Comparison of ENCODE assay signal across 8 cellular contexts in genomic region chr19:49149652-49150105, GRCh38. TPM values are rescaled to one million over a fixed set of nuclear protein-coding genes. Genes with fewer than 3 reads are reported as not detected.
A peak's percentile ranks its signal among the peaks of the same experiment; 100 is the strongest.
DNase-seq lines count a peak whose midpoint lies in the region; ATAC-seq, FAIRE-seq and TF ChIP-seq lines count a peak whose summit lies in the region.

No MANE protein-coding gene starts in this region.

- peaks cover 43% of the 10 kb centered on the region for H3K4me1 ChIP-seq in CD8-positive, alpha-beta memory T cell (ENCODE audit: insufficient read depth, low read length)
- H3K4me1 ChIP-seq in NT2/D1 (ENCODE audit: insufficient read depth, insufficient read length) (peaks cover 13% of the 10 kb centered on the region), iPS-18a (ENCODE audit: control insufficient read depth, low read depth, low read length) (peaks cover 6% of the 10 kb centered on the region)

- ATAC-seq in GM18907 (IDR thresholded peaks at IDR 0.05; ENCODE audit: unreplicated experiment) = no peak

- CTCF ChIA-PET in CD8-positive, alpha-beta memory T cell (lab: Charles Lee) = interaction anchor here (1.3 to 3.0 kb wide), 4 partner anchors 22 to 156 kb away, joined by 3 to 9 read pairs (median 5); partner anchors contain the start of genes GYS1, LIN7B and RUVBL2

- H3K4me1 Mint-ChIP-seq in CD8-positive, alpha-beta memory T cell = peaks cover 30 to 39% (median 31%) of the 10 kb centered on the region in 3 donors

- peak overlapping the region; percentile 67 to 92 (median 80) for H3K4me3 Mint-ChIP-seq in CD8-positive, alpha-beta memory T cell

- H3K27me3 ChIP-seq in CD8-positive, alpha-beta memory T cell (ENCODE audit: insufficient read depth, low read length, poor library complexity, severe bottlenecking) = peaks cover 46% of the 10 kb centered on the region
- H3K27me3 ChIP-seq in NT2/D1 (ENCODE audit: insufficient read depth, insufficient read length) (peaks cover 19% of the 10 kb centered on the region), iPS-18a (ENCODE audit: control insufficient read depth, insufficient read depth, low read length) (peaks cover 15% of the 10 kb centered on the region)

- H3K4me3 ChIP-seq in CD8-positive, alpha-beta memory T cell (ENCODE audit: low read length) = peak overlapping the region; percentile 50
- peak overlapping the region; percentile 78 for H3K4me3 ChIP-seq in NT2/D1 (ENCODE audit: insufficient read length, low read depth)
- H3K4me3 ChIP-seq in iPS-18a (ENCODE audit: low read length) = peak overlapping the region; percentile 97

- H3K27me3 Mint-ChIP-seq in CD8-positive, alpha-beta memory T cell = peaks cover 50 to 79% of the 10 kb centered on the region in 2 donors

- no peak for FAIRE-seq in GM12891 (lab: Jason Lieb, UNC)

- POLR2A ChIA-PET in CD8-positive, alpha-beta memory T cell (lab: Charles Lee) = no interaction called here

- no peaks in the 10 kb centered on the region for H3K36me3 ChIP-seq in CD8-positive, alpha-beta memory T cell (ENCODE audit: insufficient read depth, low read length)
- no peaks in the 10 kb centered on the region for H3K36me3 ChIP-seq in NT2/D1 (ENCODE audit: insufficient read depth, insufficient read length, low read length)
- no peaks in the 10 kb centered on the region for H3K36me3 ChIP-seq in iPS-18a (ENCODE audit: control insufficient read depth, low read depth, low read length)

- DNase-seq in CD8-positive, alpha-beta memory T cell = no peak
- DNase-seq in HS-5 (ENCODE audit: low read depth) (peak; percentile 61), NT2/D1 (ENCODE audit: low read depth, low spot score) (peak; percentile 70), brain pericyte (ENCODE audit: low read depth, low spot score) (peak; percentile 67), renal cortical epithelial cell (ENCODE audit: low read depth) (peak; percentile 45), GM12891 (ENCODE audit: insufficient read length, low spot score) (no peak)

- peaks cover 0 to 2% (median 0%) of the 10 kb centered on the region in 5 donors for H3K9me3 Mint-ChIP-seq in CD8-positive, alpha-beta memory T cell

- no peaks in the 10 kb centered on the region for H3K9me3 ChIP-seq in CD8-positive, alpha-beta memory T cell (ENCODE audit: low read length)
- H3K9me3 ChIP-seq in NT2/D1 (ENCODE audit: insufficient read depth, low read length) = no peaks in the 10 kb centered on the region
- H3K9me3 ChIP-seq in iPS-18a (ENCODE audit: control insufficient read depth, low read depth, low read length) = no peaks in the 10 kb centered on the region

- H3K9ac ChIP-seq in NT2/D1 (ENCODE audit: insufficient read length, low read depth) (peak overlapping the region; percentile 90), iPS-18a (ENCODE audit: low read length) (peak overlapping the region; percentile 82)

- peak overlapping the region in 1 of 8 donors; percentile 10 for H3K27ac Mint-ChIP-seq in CD8-positive, alpha-beta memory T cell

- no peak for TF ChIP-seq POLR2A in GM12891 (IDR thresholded peaks at IDR 0.05; ENCODE audit: low read depth, low read length)

- no peaks in the 10 kb centered on the region for H3K36me3 Mint-ChIP-seq in CD8-positive, alpha-beta memory T cell

- peak overlapping the region; percentile 19 for H3K27ac ChIP-seq in CD8-positive, alpha-beta memory T cell (ENCODE audit: low read depth, low read length)
- peak overlapping the region; percentile 17 for H3K27ac ChIP-seq in iPS-18a (ENCODE audit: low read length)

TF ChIP-seq in GM12891, 5 proteins besides CTCF, POLR2A, EP300 and RAD21:
- no peak for TF ChIP-seq SPI1 (IDR thresholded peaks at IDR 0.05; ENCODE audit: low read depth, low read length)
- no peak for TF ChIP-seq PAX5 (IDR thresholded peaks at IDR 0.05; ENCODE audit: insufficient read depth, low read length, severe bottlenecking)
- TF ChIP-seq POLR2AphosphoS5 (IDR thresholded peaks at IDR 0.05; ENCODE audit: low read depth, low read length) = no peak
- no peak for TF ChIP-seq TAF1 (IDR thresholded peaks at IDR 0.05; ENCODE audit: low read depth, low read length)

RNA-seq across cellular contexts. Expression of gene HRC, which starts 5.5 kb away (rescaled TPM):
- total RNA-seq in CD8-positive, alpha-beta memory T cell = not detected
- polyA plus RNA-seq in CD8-positive, alpha-beta memory T cell = not detected
- not detected in 2 replicates for total RNA-seq in renal cortical epithelial cell
- polyA plus RNA-seq in GM12891 (2012; ENCODE audit: low read depth, missing spikeins) = not detected

RNA-seq across cellular contexts. Expression of gene TRPM4, which starts 7.9 kb away (rescaled TPM):
- not detected for total RNA-seq in CD8-positive, alpha-beta memory T cell
- polyA plus RNA-seq in CD8-positive, alpha-beta memory T cell = not detected
- total RNA-seq in renal cortical epithelial cell = 15.3 and 30.4 TPM in 2 replicates
- polyA plus RNA-seq in GM12891 (2012; ENCODE audit: low read depth, missing spikeins) = not detected

RNA-seq across cellular contexts. Expression of gene PPFIA3, which starts 30.3 kb away (rescaled TPM):
- 1 to 10 TPM; 3.2 to 3.3 TPM for total RNA-seq in CD8-positive, alpha-beta memory T cell
- 0.56 TPM for polyA plus RNA-seq in CD8-positive, alpha-beta memory T cell
- 2.6 and 3.6 TPM in 2 replicates for total RNA-seq in renal cortical epithelial cell
- 0.27 TPM for polyA plus RNA-seq in GM12891 (2012; ENCODE audit: low read depth, missing spikeins)

RNA-seq across cellular contexts. Expression of gene C19orf73, which starts 30.7 kb away (rescaled TPM):
- 1 to 10 TPM; 1.4 to 2.5 TPM for total RNA-seq in CD8-positive, alpha-beta memory T cell
- polyA plus RNA-seq in CD8-positive, alpha-beta memory T cell = 3.1 TPM
- total RNA-seq in renal cortical epithelial cell = 0.45 TPM in 1 of 2 replicates, not detected in the other
- 0.67 TPM for polyA plus RNA-seq in GM12891 (2012; ENCODE audit: low read depth, missing spikeins)

RNA-seq across cellular contexts. Expression of gene LIN7B, which starts 35.5 kb away (rescaled TPM):
- 1 to 10 TPM; 4.0 to 5.1 TPM for total RNA-seq in CD8-positive, alpha-beta memory T cell
- polyA plus RNA-seq in CD8-positive, alpha-beta memory T cell = 8.1 TPM
- total RNA-seq in renal cortical epithelial cell = 2.5 and 7.5 TPM in 2 replicates
- polyA plus RNA-seq in GM12891 (2012; ENCODE audit: low read depth, missing spikeins) = 0.73 TPM

Comparison
In these comparisons a context has a peak if more than half of its experiments do, and no peak if none do; other contexts are left out.
1. DNase-seq: peak in HS-5 (single experiment), NT2/D1 (single experiment), brain pericyte (single experiment) and renal cortical epithelial cell (single experiment); none in CD8-positive, alpha-beta memory T cell (0 of 5) and GM12891 (single experiment).
2. RNA of gene TRPM4, which starts 7.9 kb away (total RNA-seq): 15.3 to 30.4 TPM in renal cortical epithelial cell; not detected in CD8-positive, alpha-beta memory T cell; every median in the first group is over 10 times any median in the second.
3. Peak in every context shown above with its lines, with median percentiles within 50 percentile points of each other: H3K4me3 ChIP-seq.